28 cellular contexts compared by ENCODE assay signal in genomic region chr7:115719963-115720362, GRCh38.
"Had no signal": no experiment of that assay in that cellular context is flagged by ENCODE, and none has a peak within 500 bp of the region (broad histone marks: within the 10 kb centered on the region; RNA-seq: fewer than 3 reads in every experiment).

No MANE protein-coding gene starts in this region.

- H3K36me3 ChIP-seq: gastroesophageal sphincter, heart right ventricle, lower lobe of right lung, prostate gland, right atrium auricular region, stomach, thyroid gland, vagina had no signal

- ATAC-seq: foreskin keratinocyte; gastroesophageal sphincter; heart right ventricle; left colon; left ventricle myocardium superior; lower lobe of right lung; natural killer cell; sciatic nerve; stimulated activated effector memory CD8-positive, alpha-beta T cell treated with anti-CD3 and anti-CD28 coated beads, Interleukin-12 subunit alpha, Interleukin-12 subunit beta, amount 100 ng/mL, for 72 hours had no signal

- DNase-seq: dermis blood vessel endothelial cell; effector memory CD4-positive, alpha-beta T cell; foreskin keratinocyte; glutamatergic neuron; heart right ventricle; hypothalamus; immature natural killer cell; islet precursor cell; kidney glomerular epithelial cell; left colon; left ventricle myocardium superior; lower lobe of right lung; natural killer cell; stimulated activated CD4-positive, alpha-beta T cell treated with anti-CD3 and anti-CD28 coated beads, Interleukin-12 subunit alpha, Interleukin-12 subunit beta, amount 100 ng/mL, for 4 hours; stimulated activated CD4-positive, alpha-beta T cell treated with anti-CD3 and anti-CD28 coated beads, Interleukin-1b, Interleukin-23, amount 100 ng/mL, for 48 hours; stimulated activated CD4-positive, alpha-beta T cell treated with anti-CD3 and anti-CD28 coated beads, Interleukin-4, amount 100 ng/mL, for 24 hours; stimulated activated naive CD4-positive, alpha-beta T cell treated with Interleukin-2 at 50 U/mL for 16 hours; stomach; thyroid gland; trophoblast cell had no signal

- H3K4me3 Mint-ChIP-seq: immature natural killer cell; natural killer cell; stimulated activated effector memory CD8-positive, alpha-beta T cell treated with anti-CD3 and anti-CD28 coated beads, Interleukin-12 subunit alpha, Interleukin-12 subunit beta, amount 100 ng/mL, for 72 hours had no signal

- H3K27ac Mint-ChIP-seq: immature natural killer cell; natural killer cell; stimulated activated effector memory CD8-positive, alpha-beta T cell treated with anti-CD3 and anti-CD28 coated beads, Interleukin-12 subunit alpha, Interleukin-12 subunit beta, amount 100 ng/mL, for 72 hours had no signal

- H3K27ac ChIP-seq: coronary artery, foreskin keratinocyte, gastroesophageal sphincter, heart right ventricle, lower lobe of right lung, prostate gland, right atrium auricular region, stomach, thyroid gland, vagina had no signal

- H3K4me1 ChIP-seq: foreskin keratinocyte, gastroesophageal sphincter, heart right ventricle, lower lobe of right lung, prostate gland, right atrium auricular region, stomach, thyroid gland, vagina had no signal

- H3K27me3 ChIP-seq: foreskin keratinocyte, gastroesophageal sphincter, heart right ventricle, right atrium auricular region, stomach, thyroid gland, vagina had no signal

- H3K4me3 ChIP-seq: coronary artery, gastroesophageal sphincter, heart right ventricle, lower lobe of right lung, prostate gland, right atrium auricular region, smooth muscle cell, stomach, thyroid gland, vagina had no signal

- H3K36me3 Mint-ChIP-seq: immature natural killer cell; natural killer cell; stimulated activated effector memory CD8-positive, alpha-beta T cell treated with anti-CD3 and anti-CD28 coated beads, Interleukin-12 subunit alpha, Interleukin-12 subunit beta, amount 100 ng/mL, for 72 hours had no signal

- H3K9me3 Mint-ChIP-seq: natural killer cell; stimulated activated effector memory CD8-positive, alpha-beta T cell treated with anti-CD3 and anti-CD28 coated beads, Interleukin-12 subunit alpha, Interleukin-12 subunit beta, amount 100 ng/mL, for 72 hours had no signal

- H3K9me3 ChIP-seq: gastroesophageal sphincter, heart right ventricle, lower lobe of right lung, prostate gland, right atrium auricular region, stomach, thyroid gland, vagina had no signal

- H3K4me2 ChIP-seq: smooth muscle cell had no signal
